In the genomic region with DNA sequence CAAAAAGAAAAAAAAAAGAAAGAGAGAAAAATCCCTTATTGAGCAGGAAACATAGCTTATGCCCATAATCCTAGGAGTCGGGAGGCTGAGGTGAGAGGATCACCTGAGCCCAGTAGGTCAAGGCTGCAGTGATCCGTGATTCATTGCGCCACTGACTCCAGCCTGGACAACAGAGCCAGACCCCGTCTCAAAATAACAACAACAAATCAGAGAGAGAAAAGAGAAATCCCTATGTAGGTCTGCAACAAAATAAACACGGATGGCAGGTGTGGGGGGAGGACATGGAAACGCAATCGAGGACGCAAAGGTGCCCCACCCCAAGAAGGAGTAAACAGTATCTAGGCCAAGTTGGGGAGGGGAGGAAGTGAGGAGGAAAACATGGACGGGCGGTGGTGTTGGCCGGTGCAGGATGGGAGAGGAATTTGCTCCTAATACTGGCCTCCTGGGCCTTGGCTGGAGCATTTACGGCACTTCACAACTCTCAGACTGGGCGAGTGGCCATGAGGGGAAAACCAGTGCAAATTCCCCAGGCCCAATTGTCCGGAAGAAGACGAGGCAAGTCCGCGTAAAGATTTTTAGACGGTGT, we compare ENCODE assay signal across 1 cellular context.
TF ChIP-seq lines count a peak whose summit lies in the region.

No MANE protein-coding gene starts in this region.

TF ChIP-seq in K562, 482 proteins besides CTCF, POLR2A, EP300 and RAD21 (continues in another document):
- TF ChIP-seq RBFOX2 (IDR thresholded peaks at IDR 0.05; ENCODE audit: low read depth, low read length): no peak
- 0 out of 2 replicates have a peak, but pooled peaks have one; percentile 7 for TF ChIP-seq ETV5 (CRISPR knock-in tag; IDR thresholded peaks at IDR 0.05; ENCODE audit: low read depth)
- TF ChIP-seq PYGO2 (tag; IDR thresholded peaks at IDR 0.05): no peak
- TF ChIP-seq SPI1 (IDR thresholded peaks at IDR 0.05; ENCODE audit: borderline replicate concordance, low read depth, low read length): peak; percentile 75; the same call in 1 of the 2 replicates
- TF ChIP-seq KDM1A (IDR thresholded peaks at IDR 0.05): 0 out of 4 replicates have a peak, but pooled peaks of 1 of the 2 experiments have one; percentile 12
- no peak for TF ChIP-seq CCNT2 (IDR thresholded peaks at IDR 0.05; ENCODE audit: borderline replicate concordance, extremely low read depth, insufficient read length, low read depth, low read length)
- peak; percentile 98 for TF ChIP-seq ZNF121 (CRISPR knock-in tag; conservative IDR thresholded peaks at IDR 0.05)
- TF ChIP-seq ATF7 (IDR thresholded peaks at IDR 0.05): no peak
- TF ChIP-seq ZNF23 (CRISPR knock-in tag; IDR thresholded peaks at IDR 0.05): no peak
- TF ChIP-seq, protein P1, sequence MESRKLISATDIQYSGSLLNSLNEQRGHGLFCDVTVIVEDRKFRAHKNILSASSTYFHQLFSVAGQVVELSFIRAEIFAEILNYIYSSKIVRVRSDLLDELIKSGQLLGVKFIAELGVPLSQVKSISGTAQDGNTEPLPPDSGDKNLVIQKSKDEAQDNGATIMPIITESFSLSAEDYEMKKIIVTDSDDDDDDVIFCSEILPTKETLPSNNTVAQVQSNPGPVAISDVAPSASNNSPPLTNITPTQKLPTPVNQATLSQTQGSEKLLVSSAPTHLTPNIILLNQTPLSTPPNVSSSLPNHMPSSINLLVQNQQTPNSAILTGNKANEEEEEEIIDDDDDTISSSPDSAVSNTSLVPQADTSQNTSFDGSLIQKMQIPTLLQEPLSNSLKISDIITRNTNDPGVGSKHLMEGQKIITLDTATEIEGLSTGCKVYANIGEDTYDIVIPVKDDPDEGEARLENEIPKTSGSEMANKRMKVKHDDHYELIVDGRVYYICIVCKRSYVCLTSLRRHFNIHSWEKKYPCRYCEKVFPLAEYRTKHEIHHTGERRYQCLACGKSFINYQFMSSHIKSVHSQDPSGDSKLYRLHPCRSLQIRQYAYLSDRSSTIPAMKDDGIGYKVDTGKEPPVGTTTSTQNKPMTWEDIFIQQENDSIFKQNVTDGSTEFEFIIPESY (CRISPR knock-in tag; IDR thresholded peaks at IDR 0.05): peak; percentile 59; the same call in 1 of the 2 replicates
- TF ChIP-seq, protein P2, sequence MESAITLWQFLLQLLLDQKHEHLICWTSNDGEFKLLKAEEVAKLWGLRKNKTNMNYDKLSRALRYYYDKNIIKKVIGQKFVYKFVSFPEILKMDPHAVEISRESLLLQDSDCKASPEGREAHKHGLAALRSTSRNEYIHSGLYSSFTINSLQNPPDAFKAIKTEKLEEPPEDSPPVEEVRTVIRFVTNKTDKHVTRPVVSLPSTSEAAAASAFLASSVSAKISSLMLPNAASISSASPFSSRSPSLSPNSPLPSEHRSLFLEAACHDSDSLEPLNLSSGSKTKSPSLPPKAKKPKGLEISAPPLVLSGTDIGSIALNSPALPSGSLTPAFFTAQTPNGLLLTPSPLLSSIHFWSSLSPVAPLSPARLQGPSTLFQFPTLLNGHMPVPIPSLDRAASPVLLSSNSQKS (CRISPR knock-in tag; IDR thresholded peaks at IDR 0.05): no peak
- peak; percentile 31; the same call in 1 of the 2 replicates for TF ChIP-seq ARID1B (IDR thresholded peaks at IDR 0.05)
- no peak for TF ChIP-seq SNRNP70 (optimal IDR thresholded peaks at IDR 0.05; ENCODE audit: low read depth, low read length)
- TF ChIP-seq ZNF75A (CRISPR knock-in tag; IDR thresholded peaks at IDR 0.05): no peak
- TF ChIP-seq TEAD1 (CRISPR knock-in tag; IDR thresholded peaks at IDR 0.05): peak in 1 of 2 experiments; percentile 24; a peak in 1 of 4 replicates
- TF ChIP-seq TCF7L2 (IDR thresholded peaks at IDR 0.05; ENCODE audit: low read depth, low read length): no peak
- TF ChIP-seq MEF2A (IDR thresholded peaks at IDR 0.05; ENCODE audit: control insufficient read depth, low read depth, low read length): no peak
- TF ChIP-seq, protein P3, sequence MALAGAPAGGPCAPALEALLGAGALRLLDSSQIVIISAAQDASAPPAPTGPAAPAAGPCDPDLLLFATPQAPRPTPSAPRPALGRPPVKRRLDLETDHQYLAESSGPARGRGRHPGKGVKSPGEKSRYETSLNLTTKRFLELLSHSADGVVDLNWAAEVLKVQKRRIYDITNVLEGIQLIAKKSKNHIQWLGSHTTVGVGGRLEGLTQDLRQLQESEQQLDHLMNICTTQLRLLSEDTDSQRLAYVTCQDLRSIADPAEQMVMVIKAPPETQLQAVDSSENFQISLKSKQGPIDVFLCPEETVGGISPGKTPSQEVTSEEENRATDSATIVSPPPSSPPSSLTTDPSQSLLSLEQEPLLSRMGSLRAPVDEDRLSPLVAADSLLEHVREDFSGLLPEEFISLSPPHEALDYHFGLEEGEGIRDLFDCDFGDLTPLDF (CRISPR knock-in tag; IDR thresholded peaks at IDR 0.05): no peak
- TF ChIP-seq ZFP1 (CRISPR knock-in tag; IDR thresholded peaks at IDR 0.05): no peak
- TF ChIP-seq PTBP1 (IDR thresholded peaks at IDR 0.05; ENCODE audit: low read depth, low read length): no peak
- TF ChIP-seq PHF21A (IDR thresholded peaks at IDR 0.05; ENCODE audit: borderline replicate concordance, low read depth): no peak
- 0 out of 2 replicates have a peak, but pooled peaks have one; percentile 24 for TF ChIP-seq HDAC2 (IDR thresholded peaks at IDR 0.05)
- TF ChIP-seq, protein P4, sequence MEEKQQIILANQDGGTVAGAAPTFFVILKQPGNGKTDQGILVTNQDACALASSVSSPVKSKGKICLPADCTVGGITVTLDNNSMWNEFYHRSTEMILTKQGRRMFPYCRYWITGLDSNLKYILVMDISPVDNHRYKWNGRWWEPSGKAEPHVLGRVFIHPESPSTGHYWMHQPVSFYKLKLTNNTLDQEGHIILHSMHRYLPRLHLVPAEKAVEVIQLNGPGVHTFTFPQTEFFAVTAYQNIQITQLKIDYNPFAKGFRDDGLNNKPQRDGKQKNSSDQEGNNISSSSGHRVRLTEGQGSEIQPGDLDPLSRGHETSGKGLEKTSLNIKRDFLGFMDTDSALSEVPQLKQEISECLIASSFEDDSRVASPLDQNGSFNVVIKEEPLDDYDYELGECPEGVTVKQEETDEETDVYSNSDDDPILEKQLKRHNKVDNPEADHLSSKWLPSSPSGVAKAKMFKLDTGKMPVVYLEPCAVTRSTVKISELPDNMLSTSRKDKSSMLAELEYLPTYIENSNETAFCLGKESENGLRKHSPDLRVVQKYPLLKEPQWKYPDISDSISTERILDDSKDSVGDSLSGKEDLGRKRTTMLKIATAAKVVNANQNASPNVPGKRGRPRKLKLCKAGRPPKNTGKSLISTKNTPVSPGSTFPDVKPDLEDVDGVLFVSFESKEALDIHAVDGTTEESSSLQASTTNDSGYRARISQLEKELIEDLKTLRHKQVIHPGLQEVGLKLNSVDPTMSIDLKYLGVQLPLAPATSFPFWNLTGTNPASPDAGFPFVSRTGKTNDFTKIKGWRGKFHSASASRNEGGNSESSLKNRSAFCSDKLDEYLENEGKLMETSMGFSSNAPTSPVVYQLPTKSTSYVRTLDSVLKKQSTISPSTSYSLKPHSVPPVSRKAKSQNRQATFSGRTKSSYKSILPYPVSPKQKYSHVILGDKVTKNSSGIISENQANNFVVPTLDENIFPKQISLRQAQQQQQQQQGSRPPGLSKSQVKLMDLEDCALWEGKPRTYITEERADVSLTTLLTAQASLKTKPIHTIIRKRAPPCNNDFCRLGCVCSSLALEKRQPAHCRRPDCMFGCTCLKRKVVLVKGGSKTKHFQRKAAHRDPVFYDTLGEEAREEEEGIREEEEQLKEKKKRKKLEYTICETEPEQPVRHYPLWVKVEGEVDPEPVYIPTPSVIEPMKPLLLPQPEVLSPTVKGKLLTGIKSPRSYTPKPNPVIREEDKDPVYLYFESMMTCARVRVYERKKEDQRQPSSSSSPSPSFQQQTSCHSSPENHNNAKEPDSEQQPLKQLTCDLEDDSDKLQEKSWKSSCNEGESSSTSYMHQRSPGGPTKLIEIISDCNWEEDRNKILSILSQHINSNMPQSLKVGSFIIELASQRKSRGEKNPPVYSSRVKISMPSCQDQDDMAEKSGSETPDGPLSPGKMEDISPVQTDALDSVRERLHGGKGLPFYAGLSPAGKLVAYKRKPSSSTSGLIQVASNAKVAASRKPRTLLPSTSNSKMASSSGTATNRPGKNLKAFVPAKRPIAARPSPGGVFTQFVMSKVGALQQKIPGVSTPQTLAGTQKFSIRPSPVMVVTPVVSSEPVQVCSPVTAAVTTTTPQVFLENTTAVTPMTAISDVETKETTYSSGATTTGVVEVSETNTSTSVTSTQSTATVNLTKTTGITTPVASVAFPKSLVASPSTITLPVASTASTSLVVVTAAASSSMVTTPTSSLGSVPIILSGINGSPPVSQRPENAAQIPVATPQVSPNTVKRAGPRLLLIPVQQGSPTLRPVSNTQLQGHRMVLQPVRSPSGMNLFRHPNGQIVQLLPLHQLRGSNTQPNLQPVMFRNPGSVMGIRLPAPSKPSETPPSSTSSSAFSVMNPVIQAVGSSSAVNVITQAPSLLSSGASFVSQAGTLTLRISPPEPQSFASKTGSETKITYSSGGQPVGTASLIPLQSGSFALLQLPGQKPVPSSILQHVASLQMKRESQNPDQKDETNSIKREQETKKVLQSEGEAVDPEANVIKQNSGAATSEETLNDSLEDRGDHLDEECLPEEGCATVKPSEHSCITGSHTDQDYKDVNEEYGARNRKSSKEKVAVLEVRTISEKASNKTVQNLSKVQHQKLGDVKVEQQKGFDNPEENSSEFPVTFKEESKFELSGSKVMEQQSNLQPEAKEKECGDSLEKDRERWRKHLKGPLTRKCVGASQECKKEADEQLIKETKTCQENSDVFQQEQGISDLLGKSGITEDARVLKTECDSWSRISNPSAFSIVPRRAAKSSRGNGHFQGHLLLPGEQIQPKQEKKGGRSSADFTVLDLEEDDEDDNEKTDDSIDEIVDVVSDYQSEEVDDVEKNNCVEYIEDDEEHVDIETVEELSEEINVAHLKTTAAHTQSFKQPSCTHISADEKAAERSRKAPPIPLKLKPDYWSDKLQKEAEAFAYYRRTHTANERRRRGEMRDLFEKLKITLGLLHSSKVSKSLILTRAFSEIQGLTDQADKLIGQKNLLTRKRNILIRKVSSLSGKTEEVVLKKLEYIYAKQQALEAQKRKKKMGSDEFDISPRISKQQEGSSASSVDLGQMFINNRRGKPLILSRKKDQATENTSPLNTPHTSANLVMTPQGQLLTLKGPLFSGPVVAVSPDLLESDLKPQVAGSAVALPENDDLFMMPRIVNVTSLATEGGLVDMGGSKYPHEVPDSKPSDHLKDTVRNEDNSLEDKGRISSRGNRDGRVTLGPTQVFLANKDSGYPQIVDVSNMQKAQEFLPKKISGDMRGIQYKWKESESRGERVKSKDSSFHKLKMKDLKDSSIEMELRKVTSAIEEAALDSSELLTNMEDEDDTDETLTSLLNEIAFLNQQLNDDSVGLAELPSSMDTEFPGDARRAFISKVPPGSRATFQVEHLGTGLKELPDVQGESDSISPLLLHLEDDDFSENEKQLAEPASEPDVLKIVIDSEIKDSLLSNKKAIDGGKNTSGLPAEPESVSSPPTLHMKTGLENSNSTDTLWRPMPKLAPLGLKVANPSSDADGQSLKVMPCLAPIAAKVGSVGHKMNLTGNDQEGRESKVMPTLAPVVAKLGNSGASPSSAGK (IDR thresholded peaks at IDR 0.05): 0 out of 2 replicates have a peak, but pooled peaks have one; percentile 35
- TF ChIP-seq LARP7 (IDR thresholded peaks at IDR 0.05): no peak
- TF ChIP-seq SMARCC2 (IDR thresholded peaks at IDR 0.05; ENCODE audit: low read depth): no peak
- no peak for TF ChIP-seq CBFA2T2 (conservative IDR thresholded peaks at IDR 0.05)
- no peak for TF ChIP-seq FOXA3 (CRISPR knock-in tag; conservative IDR thresholded peaks at IDR 0.05 in 1 of 2, IDR thresholded peaks at IDR 0.05 in 1 of 2)
- no peak for TF ChIP-seq MTA3 (IDR thresholded peaks at IDR 0.05; ENCODE audit: borderline replicate concordance)
- TF ChIP-seq SMARCA5 (IDR thresholded peaks at IDR 0.05): peak; percentile 87; the same call in 1 of the 2 replicates
- TF ChIP-seq ZNF174 (CRISPR knock-in tag; IDR thresholded peaks at IDR 0.05): no peak
- 0 out of 4 replicates have a peak, but pooled peaks of 1 of the 2 experiments have one; percentile 24 for TF ChIP-seq HDAC1 (IDR thresholded peaks at IDR 0.05)
- no peak for TF ChIP-seq ZNF134 (CRISPR knock-in tag; conservative IDR thresholded peaks at IDR 0.05)
- peak; percentile 44 for TF ChIP-seq RBM25 (IDR thresholded peaks at IDR 0.05; ENCODE audit: low read depth, low read length, severe bottlenecking)
- no peak for TF ChIP-seq MECOM (CRISPR knock-in tag; IDR thresholded peaks at IDR 0.05)
- peak; percentile 55; the same call in 1 of the 2 replicates for TF ChIP-seq NBN (IDR thresholded peaks at IDR 0.05; ENCODE audit: low read depth)
- TF ChIP-seq, protein P5, sequence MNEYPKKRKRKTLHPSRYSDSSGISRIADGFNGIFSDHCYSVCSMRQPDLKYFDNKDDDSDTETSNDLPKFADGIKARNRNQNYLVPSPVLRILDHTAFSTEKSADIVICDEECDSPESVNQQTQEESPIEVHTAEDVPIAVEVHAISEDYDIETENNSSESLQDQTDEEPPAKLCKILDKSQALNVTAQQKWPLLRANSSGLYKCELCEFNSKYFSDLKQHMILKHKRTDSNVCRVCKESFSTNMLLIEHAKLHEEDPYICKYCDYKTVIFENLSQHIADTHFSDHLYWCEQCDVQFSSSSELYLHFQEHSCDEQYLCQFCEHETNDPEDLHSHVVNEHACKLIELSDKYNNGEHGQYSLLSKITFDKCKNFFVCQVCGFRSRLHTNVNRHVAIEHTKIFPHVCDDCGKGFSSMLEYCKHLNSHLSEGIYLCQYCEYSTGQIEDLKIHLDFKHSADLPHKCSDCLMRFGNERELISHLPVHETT (CRISPR knock-in tag; conservative IDR thresholded peaks at IDR 0.05 in 1 of 2, IDR thresholded peaks at IDR 0.05 in 1 of 2): no peak
- 0 out of 2 replicates have a peak, but pooled peaks have one; percentile 65 for TF ChIP-seq ZNF12 (CRISPR knock-in tag; IDR thresholded peaks at IDR 0.05)
- TF ChIP-seq FOXK2 (conservative IDR thresholded peaks at IDR 0.05 in 1 of 2, IDR thresholded peaks at IDR 0.05 in 1 of 2; ENCODE audit: low read depth in 2 of 2): peak in 1 of 2 experiments; percentile 48; a peak in 1 of 4 replicates
- TF ChIP-seq ILF3 (IDR thresholded peaks at IDR 0.05; ENCODE audit: borderline replicate concordance): no peak
- TF ChIP-seq BRD9 (IDR thresholded peaks at IDR 0.05; ENCODE audit: low read depth, partially characterized antibody): peak; percentile 39
- TF ChIP-seq, protein P6, sequence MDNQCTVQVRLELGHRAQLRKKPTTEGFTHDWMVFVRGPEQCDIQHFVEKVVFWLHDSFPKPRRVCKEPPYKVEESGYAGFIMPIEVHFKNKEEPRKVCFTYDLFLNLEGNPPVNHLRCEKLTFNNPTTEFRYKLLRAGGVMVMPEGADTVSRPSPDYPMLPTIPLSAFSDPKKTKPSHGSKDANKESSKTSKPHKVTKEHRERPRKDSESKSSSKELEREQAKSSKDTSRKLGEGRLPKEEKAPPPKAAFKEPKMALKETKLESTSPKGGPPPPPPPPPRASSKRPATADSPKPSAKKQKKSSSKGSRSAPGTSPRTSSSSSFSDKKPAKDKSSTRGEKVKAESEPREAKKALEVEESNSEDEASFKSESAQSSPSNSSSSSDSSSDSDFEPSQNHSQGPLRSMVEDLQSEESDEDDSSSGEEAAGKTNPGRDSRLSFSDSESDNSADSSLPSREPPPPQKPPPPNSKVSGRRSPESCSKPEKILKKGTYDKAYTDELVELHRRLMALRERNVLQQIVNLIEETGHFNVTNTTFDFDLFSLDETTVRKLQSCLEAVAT (IDR thresholded peaks at IDR 0.05): 0 out of 4 replicates have a peak, but pooled peaks of 1 of the 2 experiments have one; percentile 20
- no peak for TF ChIP-seq MYBL2 (IDR thresholded peaks at IDR 0.05; ENCODE audit: low read depth)
- no peak for TF ChIP-seq MYBL2 (CRISPR knock-in tag; IDR thresholded peaks at IDR 0.05; ENCODE audit: borderline replicate concordance)
- TF ChIP-seq RB1 (IDR thresholded peaks at IDR 0.05; ENCODE audit: low read depth): no peak
- peak; percentile 35; the same call in 1 of the 2 replicates for TF ChIP-seq DPF2 (IDR thresholded peaks at IDR 0.05)
